Comparison of ENCODE assay signal across 8 cellular contexts in the genomic region with DNA sequence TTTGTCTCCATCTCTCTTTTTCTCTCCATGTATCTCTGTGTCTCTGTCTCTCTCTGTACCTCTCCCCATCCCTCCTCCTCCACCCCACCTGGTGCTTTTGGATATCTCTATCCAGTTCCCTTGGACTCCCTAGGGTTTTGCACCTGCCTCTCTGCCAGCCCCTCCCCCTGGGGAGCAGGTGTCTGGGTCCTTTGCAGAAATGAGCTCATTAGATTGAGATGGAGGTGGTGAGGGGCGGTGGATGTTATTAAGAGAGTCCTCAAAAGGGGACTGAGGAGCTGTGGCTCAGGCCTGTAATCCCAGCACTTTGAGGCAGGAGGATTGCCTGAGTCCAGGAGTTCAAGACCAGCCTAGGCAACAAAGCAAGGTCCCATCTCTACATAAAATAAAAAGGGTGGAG. TPM values are rescaled to one million over a fixed set of nuclear protein-coding genes. Genes with fewer than 3 reads are reported as not detected.
DNase-seq lines count a peak whose midpoint lies in the region; ATAC-seq, FAIRE-seq and TF ChIP-seq lines count a peak whose summit lies in the region.

No MANE protein-coding gene starts in this region.

- H4K20me1 ChIP-seq in Loucy (ENCODE audit: insufficient read depth, low read length, poor library complexity, severe bottlenecking) (no peaks in the 10 kb centered on the region), OCI-LY1 (ENCODE audit: insufficient read depth, low read length) (no peaks in the 10 kb centered on the region)

- H3K9ac ChIP-seq in Loucy (ENCODE audit: low read depth, low read length, poor library complexity, severe bottlenecking) (peak overlapping the region; percentile 80), OCI-LY1 (ENCODE audit: low read length) (peak overlapping the region; percentile 81)

- intact Hi-C loops in CD4-positive, alpha-beta T cell (cut with DNase I, micrococcal nuclease), result no loop called here

- FAIRE-seq in HTR-8/SVneo (lab: Jason Lieb, UNC), result no peak

- H3K27ac Mint-ChIP-seq in CD4-positive, alpha-beta T cell, result peak overlapping the region; percentile 90

- H3K9me2 ChIP-seq in Loucy (replicated peaks; ENCODE audit: low read depth, low read length), result no peaks in the 10 kb centered on the region
- H3K9me2 ChIP-seq in OCI-LY1 (ENCODE audit: low read depth, low read length), result no peaks in the 10 kb centered on the region

- H3K4me1 Mint-ChIP-seq in CD4-positive, alpha-beta T cell (ENCODE audit: low read depth), result peaks cover 77% of the 10 kb centered on the region

- H3F3A ChIP-seq in Loucy (ENCODE audit: low read depth) (no peaks in the 10 kb centered on the region), OCI-LY1 (ENCODE audit: insufficient read depth, low read length) (peaks cover 2% of the 10 kb centered on the region; the same call in 1 of the 2 replicates)

- H3K4me1 ChIP-seq in Loucy (ENCODE audit: insufficient read depth, low read length, poor library complexity, severe bottlenecking), result peaks cover 60% of the 10 kb centered on the region
- H3K4me1 ChIP-seq in OCI-LY1 (ENCODE audit: insufficient read depth, low read length, severe bottlenecking), result peaks cover 73% of the 10 kb centered on the region
- H3K4me1 ChIP-seq in effector memory CD4-positive, alpha-beta T cell (ENCODE audit: control insufficient read depth, insufficient read depth, low read length, poor library complexity, severe bottlenecking), result peaks cover 54% of the 10 kb centered on the region

- POLR2A ChIA-PET in CD4-positive, alpha-beta T cell (lab: Charles Lee), result interaction anchor here (1.4 to 5.7 kb wide), 8 partner anchors 10 to 315 kb away, joined by 3 to 43 read pairs (median 6); partner anchors contain the start of genes SMG9 and ZNF283

- no peak for TF ChIP-seq CTCF in CD4-positive, alpha-beta T cell (IDR thresholded peaks at IDR 0.05)
- no peak for TF ChIP-seq CTCF in Loucy (conservative IDR thresholded peaks at IDR 0.05; ENCODE audit: low read length)
- no peak for TF ChIP-seq CTCF in OCI-LY1 (IDR thresholded peaks at IDR 0.05; ENCODE audit: low read length)

- ATAC-seq in CD4-positive, alpha-beta T cell (ENCODE audit: poor library complexity), result no peak
- ATAC-seq in HG02973 (IDR thresholded peaks at IDR 0.05; ENCODE audit: unreplicated experiment), result no peak

- H3K36me3 ChIP-seq in Loucy (ENCODE audit: insufficient read depth, low read length) (peaks cover 2% of the 10 kb centered on the region; the same call in 1 of the 2 replicates), OCI-LY1 (ENCODE audit: insufficient read depth, low read length) (peaks cover 6% of the 10 kb centered on the region; the same call in 1 of the 2 replicates)
- peaks cover 9% of the 10 kb centered on the region for H3K36me3 ChIP-seq in effector memory CD4-positive, alpha-beta T cell (ENCODE audit: control insufficient read depth, insufficient read depth, low read length)

- H3K79me2 ChIP-seq in Loucy (ENCODE audit: insufficient read depth, low read length) (peaks cover 47% of the 10 kb centered on the region; the same call in 1 of the 2 replicates), OCI-LY1 (ENCODE audit: insufficient read depth, low read length) (no peaks in the 10 kb centered on the region)

- CTCF ChIA-PET in CD4-positive, alpha-beta T cell (lab: Charles Lee), result interaction anchor here (3.4 to 5.3 kb wide), 2 partner anchors 13 to 33 kb away, joined by 13 to 45 read pairs; no protein-coding TSS in a partner anchor

- H2AFZ ChIP-seq in Loucy (ENCODE audit: low read length) (no peak overlapping the region), OCI-LY1 (ENCODE audit: low read length) (no peak overlapping the region)

- peaks cover 13% of the 10 kb centered on the region for H3K36me3 Mint-ChIP-seq in CD4-positive, alpha-beta T cell (ENCODE audit: low read depth)

- no peaks in the 10 kb centered on the region for H3K27me3 ChIP-seq in CD4-positive, alpha-beta T cell (ENCODE audit: control insufficient read depth, insufficient read depth, low read length)
- H3K27me3 ChIP-seq in Loucy (ENCODE audit: insufficient read depth, low read length, poor library complexity, severe bottlenecking) (no peaks in the 10 kb centered on the region), OCI-LY1 (ENCODE audit: insufficient read depth, low read length) (no peaks in the 10 kb centered on the region)
- H3K27me3 ChIP-seq in effector memory CD4-positive, alpha-beta T cell (replicated peaks; ENCODE audit: control insufficient read depth, insufficient read depth, low read length, poor library complexity, severe bottlenecking), result no peaks in the 10 kb centered on the region

- DNase-seq in CD4-positive, alpha-beta T cell, result no peak
- no peak for DNase-seq in effector memory CD4-positive, alpha-beta T cell
- DNase-seq in activated effector memory CD4-positive, alpha-beta T cell treated with anti-CD3 and anti-CD28 coated beads, Interleukin-2, amount 50 U/mL, for 16 hours, result no peak
- no peak for DNase-seq in AG08395 (ENCODE audit: low spot score)
- no peak for DNase-seq in HTR-8/SVneo (ENCODE audit: insufficient read length, low spot score)

- H3K27me3 Mint-ChIP-seq in CD4-positive, alpha-beta T cell, result no peaks in the 10 kb centered on the region

- H3K9me3 ChIP-seq in CD4-positive, alpha-beta T cell (ENCODE audit: control insufficient read depth, low read length), result no peaks in the 10 kb centered on the region
- H3K9me3 ChIP-seq in Loucy (ENCODE audit: insufficient read depth, low read depth, low read length), result no peaks in the 10 kb centered on the region
- no peaks in the 10 kb centered on the region for H3K9me3 ChIP-seq in OCI-LY1 (ENCODE audit: low read length)
- H3K9me3 ChIP-seq in effector memory CD4-positive, alpha-beta T cell (ENCODE audit: control insufficient read depth, low read length), result no peaks in the 10 kb centered on the region

- peak overlapping the region; percentile 58 for H3K27ac ChIP-seq in CD4-positive, alpha-beta T cell (ENCODE audit: low read depth, low read length)
- peak overlapping the region; percentile 98 for H3K27ac ChIP-seq in OCI-LY1 (ENCODE audit: low read depth, low read length, poor library complexity, severe bottlenecking)
- peak overlapping the region; percentile 72 for H3K27ac ChIP-seq in effector memory CD4-positive, alpha-beta T cell (ENCODE audit: insufficient read depth, low read length, poor library complexity, severe bottlenecking)

- H3K4me3 Mint-ChIP-seq in CD4-positive, alpha-beta T cell, result peak overlapping the region; percentile 82

- H3K4me3 ChIP-seq in Loucy (ENCODE audit: low read length, poor library complexity, severe bottlenecking), result peak overlapping the region; percentile 74
- peak overlapping the region; percentile 70 for H3K4me3 ChIP-seq in OCI-LY1 (ENCODE audit: low read depth, low read length, poor library complexity, severe bottlenecking)
- peak overlapping the region; percentile 32 for H3K4me3 ChIP-seq in effector memory CD4-positive, alpha-beta T cell (ENCODE audit: insufficient read depth, low read depth, low read length, poor library complexity, severe bottlenecking)

- no peaks in the 10 kb centered on the region for H3K9me3 Mint-ChIP-seq in CD4-positive, alpha-beta T cell

- peak overlapping the region; percentile 71 for H3K4me2 ChIP-seq in Loucy (ENCODE audit: low read depth, low read length, poor library complexity, severe bottlenecking)
- peak overlapping the region; percentile 85 for H3K4me2 ChIP-seq in OCI-LY1 (ENCODE audit: low read length)

RNA-seq across cellular contexts. Expression of gene KCNN4, which starts 2.1 kb away (rescaled TPM):
- 10 to 100 TPM in 1 of 2 experiments, 1 to 10 TPM in 1; 9.7 to 10.4 TPM for total RNA-seq in CD4-positive, alpha-beta T cell

RNA-seq across cellular contexts. Expression of gene LYPD5, which starts 23.6 kb away (rescaled TPM):
- total RNA-seq in CD4-positive, alpha-beta T cell, result not detected

RNA-seq across cellular contexts. Expression of gene SMG9, which starts 23.9 kb away (rescaled TPM):
- total RNA-seq in CD4-positive, alpha-beta T cell, result 10 to 100 TPM; 34.7 to 38.2 TPM

RNA-seq across cellular contexts. Expression of gene ZNF283, which starts 48.5 kb away (rescaled TPM):
- total RNA-seq in CD4-positive, alpha-beta T cell, result 1 to 10 TPM; 2.3 to 3.7 TPM
